9 cellular contexts compared by ENCODE assay signal in genomic region chr6:163392533-163392932, GRCh38. TPM values are rescaled to one million over a fixed set of nuclear protein-coding genes. Genes with fewer than 3 reads are reported as not detected.
DNase-seq lines count a peak whose midpoint lies in the region; ATAC-seq, FAIRE-seq and TF ChIP-seq lines count a peak whose summit lies in the region.
"Had no signal": no experiment of that assay in that cellular context is flagged by ENCODE, and none has a peak within 500 bp of the region (broad histone marks: within the 10 kb centered on the region; RNA-seq: fewer than 3 reads in every experiment).

No MANE protein-coding gene starts in this region.

- no peak overlapping the region for H3K4me3 ChIP-seq in LNCaP clone FGC (ENCODE audit: low read depth, low read length)
- no peak overlapping the region for H3K4me3 ChIP-seq in astrocyte of the spinal cord (ENCODE audit: low read depth, low read length)
- no peak overlapping the region for H3K4me3 ChIP-seq in right atrium auricular region
- H3K4me3 ChIP-seq in stomach, result no peak overlapping the region
- no peak overlapping the region for H3K4me3 ChIP-seq in naive thymus-derived CD4-positive, alpha-beta T cell (ENCODE audit: low read length)

- TF ChIP-seq POLR2A in stomach (IDR thresholded peaks at IDR 0.05), result no peak

- TF ChIP-seq EP300 in stomach (IDR thresholded peaks at IDR 0.05), result no peak

- POLR2A ChIA-PET in naive thymus-derived CD4-positive, alpha-beta T cell (lab: Charles Lee), result no interaction called here

- DNase-seq in LNCaP clone FGC (ENCODE audit: low read depth), result peak; percentile 63
- DNase-seq in astrocyte of the spinal cord (ENCODE audit: low read depth, low spot score), result peak; percentile 41
- DNase-seq in right atrium auricular region (ENCODE audit: low spot score), result peak; percentile 69
- peak; percentile 55 for DNase-seq in stomach
- no peak for DNase-seq in naive thymus-derived CD4-positive, alpha-beta T cell
- DNase-seq in urothelium cell line (ENCODE audit: low spot score), result no peak
- DNase-seq: activated CD8-positive, alpha-beta T cell treated with anti-CD3 and anti-CD28 coated beads for 36 hours; NCI-H1048 had no signal

- peaks cover 7 to 38% (median 31%) of the 10 kb centered on the region in 5 donors for H3K27me3 Mint-ChIP-seq in naive thymus-derived CD4-positive, alpha-beta T cell

- H3K27ac Mint-ChIP-seq in naive thymus-derived CD4-positive, alpha-beta T cell, result no peak overlapping the region
- H3K27ac Mint-ChIP-seq: activated CD8-positive, alpha-beta T cell treated with anti-CD3 and anti-CD28 coated beads for 36 hours had no signal

- H3K4me1 ChIP-seq in right atrium auricular region (peaks cover 0 to 36% of the 10 kb centered on the region in 2 donors), stomach (peaks cover 0 to 22% (median 9%) of the 10 kb centered on the region in 4 donors)
- no peaks in the 10 kb centered on the region for H3K4me1 ChIP-seq in naive thymus-derived CD4-positive, alpha-beta T cell (ENCODE audit: control insufficient read depth in 2 of 2, insufficient read depth in 2 of 2, low read length in 2 of 2)

- no peak for FAIRE-seq in urothelium cell line (lab: Jason Lieb, UNC)

- no peak overlapping the region for H3K27ac ChIP-seq in right atrium auricular region
- H3K27ac ChIP-seq in stomach, result no peak overlapping the region
- no peak overlapping the region for H3K27ac ChIP-seq in naive thymus-derived CD4-positive, alpha-beta T cell (ENCODE audit: low read depth, low read length)

- H3K36me3 ChIP-seq in right atrium auricular region (no peaks in the 10 kb centered on the region), stomach (no peaks in the 10 kb centered on the region)
- H3K36me3 ChIP-seq in naive thymus-derived CD4-positive, alpha-beta T cell (ENCODE audit: control insufficient read depth in 2 of 3, insufficient read depth in 3 of 3, low read length in 3 of 3), result no peaks in the 10 kb centered on the region

- no peak overlapping the region for H3K4me3 Mint-ChIP-seq in naive thymus-derived CD4-positive, alpha-beta T cell
- H3K4me3 Mint-ChIP-seq: activated CD8-positive, alpha-beta T cell treated with anti-CD3 and anti-CD28 coated beads for 36 hours had no signal

- ATAC-seq in GM21529 (IDR thresholded peaks at IDR 0.05; ENCODE audit: unreplicated experiment), result no peak
- ATAC-seq in naive thymus-derived CD4-positive, alpha-beta T cell, result no peak
- ATAC-seq: activated CD8-positive, alpha-beta T cell treated with anti-CD3 and anti-CD28 coated beads for 36 hours had no signal

- H3K9me3 ChIP-seq in right atrium auricular region (no peaks in the 10 kb centered on the region), stomach (no peaks in the 10 kb centered on the region)
- no peaks in the 10 kb centered on the region for H3K9me3 ChIP-seq in naive thymus-derived CD4-positive, alpha-beta T cell (ENCODE audit: control insufficient read depth in 2 of 3, low read length in 3 of 3)

- peaks cover 0 to 7% (median 5%) of the 10 kb centered on the region in 7 donors for H3K4me1 Mint-ChIP-seq in naive thymus-derived CD4-positive, alpha-beta T cell

- TF ChIP-seq CTCF in LNCaP clone FGC (IDR thresholded peaks at IDR 0.05; ENCODE audit: control insufficient read depth, extremely low read depth, insufficient read depth) (no peak), astrocyte of the spinal cord (IDR thresholded peaks at IDR 0.05; ENCODE audit: low read depth, low read length) (no peak), right atrium auricular region (IDR thresholded peaks at IDR 0.05) (no peak), stomach (IDR thresholded peaks at IDR 0.05) (no peak)

- intact Hi-C loops in stomach (cut with DNase I; ENCODE audit: low total_unique reads), result no loop called here
- intact Hi-C loops in naive thymus-derived CD4-positive, alpha-beta T cell (cut with micrococcal nuclease), result no loop called here

- no peaks in the 10 kb centered on the region for H3K27me3 ChIP-seq in right atrium auricular region
- H3K27me3 ChIP-seq in stomach, result no peaks in the 10 kb centered on the region
- H3K27me3 ChIP-seq in naive thymus-derived CD4-positive, alpha-beta T cell (ENCODE audit: control insufficient read depth in 2 of 2, insufficient read depth in 2 of 2, low read length in 2 of 2), result no peaks in the 10 kb centered on the region

- WGBS in stomach, 5 donors, result 5 to 16% (median 9%) methylated on average over 2 of the region's 2 CpGs

- H3K9me3 Mint-ChIP-seq in naive thymus-derived CD4-positive, alpha-beta T cell, result no peaks in the 10 kb centered on the region
- H3K9me3 Mint-ChIP-seq: activated CD8-positive, alpha-beta T cell treated with anti-CD3 and anti-CD28 coated beads for 36 hours had no signal

- CTCF ChIA-PET in naive thymus-derived CD4-positive, alpha-beta T cell (lab: Charles Lee), result no interaction called here

- no peaks in the 10 kb centered on the region for H3K36me3 Mint-ChIP-seq in naive thymus-derived CD4-positive, alpha-beta T cell

- in situ Hi-C loops in astrocyte of the spinal cord (cut with HindIII; ENCODE audit: low sequenced_read_pairs), result no loop called here

RNA-seq across cellular contexts. Expression of gene QKI, which starts 22.0 kb away (rescaled TPM):
- total RNA-seq in right atrium auricular region (100 to 1,000 TPM; 366 to 434 TPM), stomach (100 to 1,000 TPM in 2 of 5 donors, 10 to 100 TPM in 3; 13.9 to 261 (median 76.7) TPM)
- 10 to 100 TPM in 2 of 3 donors, 1 to 10 TPM in 1; 8.0 to 25.5 (median 20.2) TPM for polyA plus RNA-seq in stomach
- 100 to 1,000 TPM in 1 of 5 experiments, 10 to 100 TPM in 4; 70.1 to 147 (median 72.8) TPM for total RNA-seq in naive thymus-derived CD4-positive, alpha-beta T cell
- 10 to 100 TPM; 15.0 to 20.8 TPM for polyA plus RNA-seq in naive thymus-derived CD4-positive, alpha-beta T cell

Comparison
In these comparisons a context has a peak if more than half of its experiments do, and no peak if none do; other contexts are left out.
1. DNase-seq: peak in LNCaP clone FGC (single experiment), astrocyte of the spinal cord (single experiment), right atrium auricular region (single experiment) and stomach (single experiment); none in naive thymus-derived CD4-positive, alpha-beta T cell (0 of 9) and urothelium cell line (single experiment).